In the genomic region with DNA sequence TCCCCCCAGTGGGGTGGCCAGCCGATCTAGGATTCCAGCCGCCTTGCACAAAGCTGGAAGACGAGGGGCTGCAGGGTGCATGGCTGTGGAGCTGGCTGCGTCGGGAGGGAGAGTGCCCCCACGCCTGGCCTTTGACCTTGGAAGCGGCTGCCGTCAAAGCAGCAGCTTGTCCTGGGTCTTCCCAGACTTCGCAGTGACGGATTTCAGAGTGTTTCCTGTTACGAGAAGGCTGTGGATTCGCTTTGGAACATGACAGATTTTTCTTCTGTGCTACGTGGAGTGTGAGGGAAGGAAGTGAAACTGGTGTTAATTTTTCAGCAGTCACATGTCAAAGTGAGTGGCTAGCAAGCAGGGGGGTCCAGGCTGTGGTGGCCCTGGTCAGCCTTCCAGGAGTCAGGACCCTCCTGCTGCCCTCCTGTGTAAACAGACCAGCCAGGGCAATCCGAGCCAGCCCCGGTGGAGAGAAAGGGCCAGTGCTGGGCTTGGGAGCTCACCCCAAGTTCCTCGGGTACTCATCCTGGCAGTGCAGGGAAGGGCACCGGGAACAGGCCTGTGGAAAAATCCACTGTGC, we compare ENCODE assay signal across 1 cellular context.
TF ChIP-seq lines count a peak whose summit lies in the region.

No MANE protein-coding gene starts in this region.

TF ChIP-seq in GM23338, 12 proteins besides CTCF, POLR2A, EP300 and RAD21 (continued from another document):
- TF ChIP-seq ZNF462 (CRISPR knock-in tag; IDR thresholded peaks at IDR 0.05) (no peak), ETS1 (IDR thresholded peaks at IDR 0.05) (no peak), EZH2 (IDR thresholded peaks at IDR 0.05; ENCODE audit: low read depth, unreplicated experiment) (no peak), EZH2phosphoT487 (IDR thresholded peaks at IDR 0.05; ENCODE audit: unreplicated experiment) (no peak), ZNF114 (CRISPR knock-in tag; IDR thresholded peaks at IDR 0.05) (no peak)
